28 cellular contexts compared by ENCODE assay signal in genomic region chr5:126391386-126391785, GRCh38. TPM values are rescaled to one million over a fixed set of nuclear protein-coding genes. Genes with fewer than 3 reads are reported as not detected.
"Had no signal": no experiment of that assay in that cellular context is flagged by ENCODE, and none has a peak within 500 bp of the region (broad histone marks: within the 10 kb centered on the region; RNA-seq: fewer than 3 reads in every experiment).

No MANE protein-coding gene starts in this region.

- H3K9ac ChIP-seq: neural progenitor cell, parathyroid adenoma had no signal

- H2AFZ ChIP-seq: neural progenitor cell, parathyroid adenoma had no signal

- H3K9me3 Mint-ChIP-seq: natural killer cell; nephron; stimulated activated effector memory CD8-positive, alpha-beta T cell treated with anti-CD3 and anti-CD28 coated beads, Interleukin-12 subunit alpha, Interleukin-12 subunit beta, amount 100 ng/mL, for 72 hours; stimulated activated naive CD8-positive, alpha-beta T cell treated with anti-CD3 and anti-CD28 coated beads, Interleukin-15, Interleukin-2, amounts not matched to agents 100 ng/mL and 50 ng/mL, for 24 hours had no signal

- DNase-seq: natural killer cell; occipital lobe; ovary; posterior cingulate gyrus; psoas muscle; right cardiac atrium; right lobe of liver; sigmoid colon; small intestine; stimulated activated CD4-positive, alpha-beta T cell treated with anti-CD3 and anti-CD28 coated beads, Interleukin-15, amount 100 ng/mL, for 24 hours; stimulated activated CD4-positive, alpha-beta T cell treated with anti-CD3 and anti-CD28 coated beads, Interleukin-2, amount 100 ng/mL, for 24 hours; stimulated activated CD4-positive, alpha-beta T cell treated with anti-CD3 and anti-CD28 coated beads, Interleukin-2, amount 100 ng/mL, for 48 hours; stimulated activated CD4-positive, alpha-beta T cell treated with anti-CD3 and anti-CD28 coated beads, Interleukin-4, amount 100 ng/mL, for 24 hours; stimulated activated naive B cell treated with anti-CD40 and anti-IgM and Interleukin-4, amounts not matched to agents 10 μg/mL and 1 μg/mL and 100 μg/mL, for 72 hours; stimulated activated naive CD4-positive, alpha-beta T cell treated with Interleukin-2 at 50 U/mL for 16 hours; stomach; thyroid gland; upper lobe of left lung had no signal

- H3K4me1 Mint-ChIP-seq: natural killer cell; nephron; stimulated activated effector memory CD8-positive, alpha-beta T cell treated with anti-CD3 and anti-CD28 coated beads, Interleukin-12 subunit alpha, Interleukin-12 subunit beta, amount 100 ng/mL, for 72 hours; stimulated activated naive B cell treated with anti-CD40 and anti-IgM and Interleukin-4, amounts not matched to agents 10 μg/mL and 1 μg/mL and 100 μg/mL, for 72 hours had no signal

- H3K4me2 ChIP-seq: neural progenitor cell had no signal

- H3K4me3 ChIP-seq: neural progenitor cell, ovary, psoas muscle, right lobe of liver, sigmoid colon, stomach, thoracic aorta, thyroid gland, tibial nerve, upper lobe of left lung, vagina had no signal

- H3K9me3 ChIP-seq: ovary, psoas muscle, right lobe of liver, sigmoid colon, stomach, thoracic aorta, thyroid gland, tibial nerve, upper lobe of left lung, vagina had no signal

- H3K27me3 ChIP-seq: neural progenitor cell, ovary, right lobe of liver, sigmoid colon, stomach, thyroid gland, tibial nerve, upper lobe of left lung, vagina had no signal

- H3K79me2 ChIP-seq: parathyroid adenoma had no signal

- H3K27ac Mint-ChIP-seq: natural killer cell; nephron; neural progenitor cell; progenitor cell of endocrine pancreas; stimulated activated effector memory CD8-positive, alpha-beta T cell treated with anti-CD3 and anti-CD28 coated beads, Interleukin-12 subunit alpha, Interleukin-12 subunit beta, amount 100 ng/mL, for 72 hours; stimulated activated naive B cell treated with anti-CD40 and anti-IgM and Interleukin-4, amounts not matched to agents 10 μg/mL and 1 μg/mL and 100 μg/mL, for 72 hours; stimulated activated naive CD8-positive, alpha-beta T cell treated with anti-CD3 and anti-CD28 coated beads, Interleukin-15, Interleukin-2, amounts not matched to agents 100 ng/mL and 50 ng/mL, for 24 hours had no signal

- H3K36me3 ChIP-seq: neural progenitor cell, ovary, right lobe of liver, sigmoid colon, stomach, thoracic aorta, thyroid gland, tibial nerve, upper lobe of left lung, vagina had no signal

- H3K27me3 Mint-ChIP-seq: progenitor cell of endocrine pancreas; stimulated activated naive CD8-positive, alpha-beta T cell treated with anti-CD3 and anti-CD28 coated beads, Interleukin-15, Interleukin-2, amounts not matched to agents 100 ng/mL and 50 ng/mL, for 24 hours had no signal

- H3K4me1 ChIP-seq: parathyroid adenoma, right lobe of liver, thyroid gland, upper lobe of left lung, vagina had no signal

- H3K4me3 Mint-ChIP-seq: natural killer cell; nephron; neural progenitor cell; stimulated activated effector memory CD8-positive, alpha-beta T cell treated with anti-CD3 and anti-CD28 coated beads, Interleukin-12 subunit alpha, Interleukin-12 subunit beta, amount 100 ng/mL, for 72 hours; stimulated activated naive B cell treated with anti-CD40 and anti-IgM and Interleukin-4, amounts not matched to agents 10 μg/mL and 1 μg/mL and 100 μg/mL, for 72 hours; stimulated activated naive CD8-positive, alpha-beta T cell treated with anti-CD3 and anti-CD28 coated beads, Interleukin-15, Interleukin-2, amounts not matched to agents 100 ng/mL and 50 ng/mL, for 24 hours had no signal

- H3K36me3 Mint-ChIP-seq: natural killer cell; neural progenitor cell; stimulated activated effector memory CD8-positive, alpha-beta T cell treated with anti-CD3 and anti-CD28 coated beads, Interleukin-12 subunit alpha, Interleukin-12 subunit beta, amount 100 ng/mL, for 72 hours; stimulated activated naive B cell treated with anti-CD40 and anti-IgM and Interleukin-4, amounts not matched to agents 10 μg/mL and 1 μg/mL and 100 μg/mL, for 72 hours had no signal

- ATAC-seq: natural killer cell; psoas muscle; right cardiac atrium; right lobe of liver; stimulated activated effector memory CD8-positive, alpha-beta T cell treated with anti-CD3 and anti-CD28 coated beads, Interleukin-12 subunit alpha, Interleukin-12 subunit beta, amount 100 ng/mL, for 72 hours; stimulated activated naive B cell treated with anti-CD40 and anti-IgM and Interleukin-4, amounts not matched to agents 10 μg/mL and 1 μg/mL and 100 μg/mL, for 72 hours had no signal

- H3K27ac ChIP-seq: neural progenitor cell, ovary, parathyroid adenoma, psoas muscle, right lobe of liver, sigmoid colon, stomach, thoracic aorta, thyroid gland, tibial nerve, upper lobe of left lung, vagina had no signal

RNA-seq across cellular contexts. Expression of gene GRAMD2B, which starts 31.8 kb away (rescaled TPM):
- polyA plus RNA-seq: neural cell had no signal
